Comparison of ENCODE assay signal across 9 cellular contexts in genomic region chr19:38862321-38863059, GRCh38. TPM values are rescaled to one million over a fixed set of nuclear protein-coding genes. Genes with fewer than 3 reads are reported as not detected.
DNase-seq lines count a peak whose midpoint lies in the region; ATAC-seq and TF ChIP-seq lines count a peak whose summit lies in the region.
"Had no signal": no experiment of that assay in that cellular context is flagged by ENCODE, and none has a peak within 500 bp of the region (broad histone marks: within the 10 kb centered on the region; RNA-seq: fewer than 3 reads in every experiment).

No MANE protein-coding gene starts in this region.

- H3K27me3 Mint-ChIP-seq in Calu3 (ENCODE audit: unreplicated experiment) (no peaks in the 10 kb centered on the region), endodermal cell (ENCODE audit: insufficient read depth) (no peaks in the 10 kb centered on the region)
- H3K27me3 Mint-ChIP-seq in T-helper 2 cell treated with Interferon-gamma antibody and Interleukin-4, amounts not matched to agents 5 μg/mL and 100 μg/mL, for 36 hours (ENCODE audit: low read depth): no peaks in the 10 kb centered on the region

- H3K9me3 ChIP-seq in endodermal cell (ENCODE audit: control insufficient read depth, low read length): no peaks in the 10 kb centered on the region

- H3K4me1 Mint-ChIP-seq in Calu3 (ENCODE audit: low read depth, unreplicated experiment) (peaks cover 37% of the 10 kb centered on the region), endodermal cell (peaks cover 2% of the 10 kb centered on the region)
- peaks cover 35% of the 10 kb centered on the region for H3K4me1 Mint-ChIP-seq in T-helper 2 cell treated with Interferon-gamma antibody and Interleukin-4, amounts not matched to agents 5 μg/mL and 100 μg/mL, for 36 hours (ENCODE audit: low read depth)

- no peak overlapping the region for H3K4me3 ChIP-seq in endodermal cell (ENCODE audit: low read length)

- peaks cover 11% of the 10 kb centered on the region for H3K36me3 Mint-ChIP-seq in Calu3 (ENCODE audit: insufficient read depth, unreplicated experiment)
- H3K36me3 Mint-ChIP-seq in T-helper 2 cell treated with Interferon-gamma antibody and Interleukin-4, amounts not matched to agents 5 μg/mL and 100 μg/mL, for 36 hours (ENCODE audit: low read depth): peaks cover 14% of the 10 kb centered on the region
- no peaks in the 10 kb centered on the region for H3K36me3 Mint-ChIP-seq in endodermal cell (ENCODE audit: low read depth)

- H3K27ac ChIP-seq in VCaP (peak overlapping the region; percentile 89), endodermal cell (ENCODE audit: low read depth, low read length) (no peak overlapping the region)

- H3K4me3 Mint-ChIP-seq in Calu3 (ENCODE audit: low read depth, unreplicated experiment) (no peak overlapping the region), endodermal cell (no peak overlapping the region)
- no peak overlapping the region for H3K4me3 Mint-ChIP-seq in T-helper 2 cell treated with Interferon-gamma antibody and Interleukin-4, amounts not matched to agents 5 μg/mL and 100 μg/mL, for 36 hours

- ATAC-seq in GM19455 (IDR thresholded peaks at IDR 0.05; ENCODE audit: unreplicated experiment) (no peak), GM21360 (IDR thresholded peaks at IDR 0.05; ENCODE audit: unreplicated experiment) (no peak)

- no peaks in the 10 kb centered on the region for H3K4me1 ChIP-seq in endodermal cell (ENCODE audit: control insufficient read depth, insufficient read depth, low read length)

- intact Hi-C loops in Calu3 (cut with micrococcal nuclease; ENCODE audit: unreplicated experiment): no loop called here

- H3K27ac Mint-ChIP-seq in Calu3 (ENCODE audit: unreplicated experiment) (peak overlapping the region; percentile 12), endodermal cell (no peak overlapping the region)
- H3K27ac Mint-ChIP-seq in T-helper 2 cell treated with Interferon-gamma antibody and Interleukin-4, amounts not matched to agents 5 μg/mL and 100 μg/mL, for 36 hours: no peak overlapping the region

- H3K27me3 ChIP-seq in endodermal cell (ENCODE audit: control insufficient read depth, insufficient read depth, low read length, poor library complexity, severe bottlenecking): no peaks in the 10 kb centered on the region

- no peaks in the 10 kb centered on the region for H3K36me3 ChIP-seq in endodermal cell (ENCODE audit: control insufficient read depth, insufficient read depth, low read length)

- no peak for DNase-seq in Calu3
- peak; percentile 48 for DNase-seq in NCI-H1694 (lab: John Stamatoyannopoulos, UW)
- DNase-seq in myocyte (ENCODE audit: low read depth): peak; percentile 92
- no peak for DNase-seq in T-helper 2 cell treated with Interferon-gamma antibody and Interleukin-4, amounts not matched to agents 5 μg/mL and 100 μg/mL, for 36 hours (ENCODE audit: low spot score)
- no peak for DNase-seq in endodermal cell
- DNase-seq: anterior cingulate cortex had no signal

- 93 to 95% methylated on average over 9 to 10 of the region's 10 CpGs for whole genome bisulfite sequencing in endodermal cell (ENCODE audit: insufficient coverage in 1 of 2, insufficient read length in 1 of 2), 2 experiments

- CTCF ChIA-PET in Calu3 (lab: Charles Lee): interaction anchor here (0.6 to 4.1 kb wide), 2 partner anchors 11 to 36 kb away, joined by 9 to 19 read pairs; no protein-coding TSS in a partner anchor

- H3K9ac ChIP-seq in endodermal cell (ENCODE audit: extremely low read depth, low read length, poor library complexity, severe bottlenecking): no peak overlapping the region

- no peak for TF ChIP-seq CTCF in Calu3 (IDR thresholded peaks at IDR 0.05; ENCODE audit: unreplicated experiment)
- TF ChIP-seq CTCF in VCaP (conservative IDR thresholded peaks at IDR 0.05): no peak
- TF ChIP-seq CTCF in endodermal cell (conservative IDR thresholded peaks at IDR 0.05): no peak

- no TSS peak for BruUV-seq in Calu3 (replicated peaks; lab: Mats Ljungman, UMichigan)

- H3K9me3 Mint-ChIP-seq in Calu3 (ENCODE audit: low read depth, unreplicated experiment): no peaks in the 10 kb centered on the region
- H3K9me3 Mint-ChIP-seq in T-helper 2 cell treated with Interferon-gamma antibody and Interleukin-4, amounts not matched to agents 5 μg/mL and 100 μg/mL, for 36 hours: no peaks in the 10 kb centered on the region
- no peaks in the 10 kb centered on the region for H3K9me3 Mint-ChIP-seq in endodermal cell

RNA-seq across cellular contexts. Expression of gene HNRNPL, which starts 12.7 kb away (rescaled TPM):
- total RNA-seq in Calu3 (2022) (383 and 408 TPM in 2 replicates), myocyte (218 and 220 TPM in 2 replicates), endodermal cell (100 to 1,000 TPM; 607 to 646 TPM)
- 213 TPM for polyA plus RNA-seq in myocyte (2012)
- 602 TPM for polyA plus RNA-seq in endodermal cell (2013, experiment 1 of 2)
- 584 TPM for polyA plus RNA-seq in endodermal cell (2013, experiment 2 of 2)

RNA-seq across cellular contexts. Expression of gene RINL, which starts 15.6 kb away (rescaled TPM):
- total RNA-seq in Calu3 (2022) (4.1 TPM in 2 replicates), myocyte (8.3 and 20.6 TPM in 2 replicates), endodermal cell (1 to 10 TPM; 4.8 to 6.7 TPM)
- polyA plus RNA-seq in myocyte (2012): 5.4 TPM
- 1.7 TPM for polyA plus RNA-seq in endodermal cell (2013, experiment 1 of 2)
- 1.9 TPM for polyA plus RNA-seq in endodermal cell (2013, experiment 2 of 2)

RNA-seq across cellular contexts. Expression of gene ECH1, which starts 30.9 kb away (rescaled TPM):
- 253 and 291 TPM in 2 replicates for total RNA-seq in Calu3 (2022)
- 78.4 and 81.9 TPM in 2 replicates for total RNA-seq in myocyte
- 163 TPM for polyA plus RNA-seq in myocyte (2012)
- 100 to 1,000 TPM; 114 to 129 TPM for total RNA-seq in endodermal cell
- 72.3 TPM for polyA plus RNA-seq in endodermal cell (2013, experiment 1 of 2)
- 68.9 TPM for polyA plus RNA-seq in endodermal cell (2013, experiment 2 of 2)

RNA-seq across cellular contexts. Expression of gene SIRT2, which starts 36.9 kb away (rescaled TPM):
- total RNA-seq in Calu3 (2022): 51.7 and 55.6 TPM in 2 replicates
- 1,616 and 2,451 TPM in 2 replicates for total RNA-seq in myocyte
- 347 TPM for polyA plus RNA-seq in myocyte (2012)
- 10 to 100 TPM; 10.4 to 13.7 TPM for total RNA-seq in endodermal cell
- polyA plus RNA-seq in endodermal cell (2013, experiment 1 of 2): 30.3 TPM
- 23.5 TPM for polyA plus RNA-seq in endodermal cell (2013, experiment 2 of 2)

RNA-seq across cellular contexts. Expression of gene NFKBIB, which starts 37.3 kb away (rescaled TPM):
- total RNA-seq in Calu3 (2022) (54.4 and 62.6 TPM in 2 replicates), myocyte (26.1 and 38.5 TPM in 2 replicates), endodermal cell (10 to 100 TPM; 20.7 to 24.3 TPM)
- 26.7 TPM for polyA plus RNA-seq in myocyte (2012)
- polyA plus RNA-seq in endodermal cell (2013, experiment 1 of 2): 18.4 TPM
- 18.2 TPM for polyA plus RNA-seq in endodermal cell (2013, experiment 2 of 2)

Comparison
In these comparisons a context has a peak if more than half of its experiments do, and no peak if none do; other contexts are left out.
1. DNase-seq: peak in NCI-H1694 (single experiment) and myocyte (single experiment); none in Calu3 (single experiment), T-helper 2 cell treated with Interferon-gamma antibody and Interleukin-4, amounts not matched to agents 5 μg/mL and 100 μg/mL, for 36 hours (single experiment) and endodermal cell (single experiment).